Comparison of ENCODE assay signal across 31 cellular contexts in the genomic region with DNA sequence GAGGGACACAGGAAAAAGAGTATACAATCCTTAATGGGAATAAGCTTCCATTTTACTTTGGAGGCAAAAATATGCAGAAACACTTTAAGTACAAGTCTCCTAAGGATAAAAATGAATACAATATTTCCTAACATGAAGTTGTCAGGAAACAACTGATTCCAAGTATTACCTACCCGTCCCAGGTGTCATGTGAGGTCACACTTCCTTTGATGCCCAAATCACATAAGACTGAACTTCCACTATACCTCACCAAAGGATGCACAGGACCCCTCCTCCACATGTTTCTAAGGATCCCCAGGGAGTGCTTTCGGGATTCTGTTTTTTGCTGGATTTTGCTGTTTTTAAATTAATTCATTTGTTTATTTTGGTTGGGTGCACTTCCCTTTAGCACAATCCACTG.
"Had no signal": no experiment of that assay in that cellular context is flagged by ENCODE, and none has a peak within 500 bp of the region (broad histone marks: within the 10 kb centered on the region; RNA-seq: fewer than 3 reads in every experiment).

No MANE protein-coding gene starts in this region.

- DNase-seq: activated effector memory CD4-positive, alpha-beta T cell treated with anti-CD3 and anti-CD28 coated beads, Interleukin-2, amount 50 U/mL, for 16 hours; activated effector memory CD4-positive, alpha-beta T cell treated with Interleukin-2 at 50 U/mL for 16 hours; activated gamma-delta T cell; activated gamma-delta T cell treated with Interleukin-2 at 50 U/mL for 16 hours; activated naive CD4-positive, alpha-beta T cell; activated naive CD4-positive, alpha-beta T cell treated with anti-CD3 and anti-CD28 coated beads for 36 hours; activated naive CD4-positive, alpha-beta T cell treated with anti-CD3 and anti-CD28 coated beads, Interleukin-2, amount 10 ng/mL, durations not matched to agents 7 days and 5 days; activated naive CD4-positive, alpha-beta T cell treated with anti-CD3 and anti-CD28 coated beads, Interleukin-2, amount 50 U/mL, for 16 hours; activated naive CD4-positive, alpha-beta T cell treated with Interleukin-2 at 50 U/mL for 16 hours; activated naive CD8-positive, alpha-beta T cell treated with anti-CD3 and anti-CD28 coated beads for 36 hours; activated naive CD8-positive, alpha-beta T cell treated with anti-CD3 and anti-CD28 coated beads, Interleukin-2, amount 10 ng/mL, durations not matched to agents 7 days and 5 days; activated naive CD8-positive, alpha-beta T cell treated with anti-CD3 and anti-CD28 coated beads, Interleukin-2, amount 50 U/mL, for 24 hours; activated T-cell treated with anti-CD3 and anti-CD28 coated beads, Interleukin-2, amount 50 U/mL, for 1 hour; activated T-cell treated with anti-CD3 and anti-CD28 coated beads, Interleukin-2, amount 50 U/mL, for 24 hours; activated T-cell treated with anti-CD3 and anti-CD28 coated beads, Interleukin-2, amount 50 U/mL, for 4 hours; activated T-cell treated with anti-CD3 and anti-CD28 coated beads, Interleukin-2, amount 50 U/mL, for 48 hours; activated T-cell treated with anti-CD3 and anti-CD28 coated beads, Interleukin-2, amount 50 U/mL, for 72 hours; adrenal gland; amniotic stem cell; amygdala; anterior cingulate cortex; aorta; body of pancreas; brain microvascular endothelial cell; caudate nucleus; central memory CD4-positive, alpha-beta T cell; cerebellar nuclear complex had no signal

- ATAC-seq: activated naive CD4-positive, alpha-beta T cell treated with anti-CD3 and anti-CD28 coated beads, Interleukin-2, amount 50 U/mL, for 72 hours; activated naive CD8-positive, alpha-beta T cell treated with anti-CD3 and anti-CD28 coated beads, Interleukin-2, amount 50 U/mL, for 24 hours; activated T-cell treated with anti-CD3 and anti-CD28 coated beads, Interleukin-2, amount 50 U/mL, for 4 hours; activated T-cell treated with anti-CD3 and anti-CD28 coated beads, Interleukin-2, amount 50 U/mL, for 72 hours; activated T-helper 17 cell treated with anti-CD3 and anti-CD28 coated beads, Interleukin-2, amount 50 U/mL, for 72 hours; body of pancreas had no signal

- FAIRE-seq: astrocyte, bronchial epithelial cell had no signal
